ENCODE assay signal across 1 cellular context in genomic region chr1:201495447-201496295, GRCh38.
TF ChIP-seq lines count a peak whose summit lies in the region.

No MANE protein-coding gene starts in this region.

TF ChIP-seq in HepG2, 621 proteins besides CTCF, POLR2A, EP300 and RAD21 (continued from another document and continues in another):
- TF ChIP-seq RFXANK (CRISPR knock-in tag; IDR thresholded peaks at IDR 0.05) = no peak
- TF ChIP-seq KDM4B (CRISPR knock-in tag; IDR thresholded peaks at IDR 0.05) = no peak
- TF ChIP-seq KAT8 (CRISPR knock-in tag; IDR thresholded peaks at IDR 0.05) = 0 out of 2 replicates have a peak, but pooled peaks have one; percentile 30
- peak; percentile 73 for TF ChIP-seq FOXK2 (IDR thresholded peaks at IDR 0.05)
- TF ChIP-seq MIXL1 (CRISPR knock-in tag; IDR thresholded peaks at IDR 0.05) = peak; percentile 65; the same call in 1 of the 2 replicates
- TF ChIP-seq SIX4 (CRISPR knock-in tag; IDR thresholded peaks at IDR 0.05) = no peak
- no peak for TF ChIP-seq NR2F1 (CRISPR knock-in tag; IDR thresholded peaks at IDR 0.05)
- peak; percentile 88 for TF ChIP-seq PAXIP1 (CRISPR knock-in tag; conservative IDR thresholded peaks at IDR 0.05)
- no peak for TF ChIP-seq KLF6 (CRISPR knock-in tag; IDR thresholded peaks at IDR 0.05)
- no peak for TF ChIP-seq FOXA1 (IDR thresholded peaks at IDR 0.05)
- TF ChIP-seq FOXA1 (CRISPR knock-in tag; IDR thresholded peaks at IDR 0.05) = peak; percentile 84
- TF ChIP-seq NCOA1 (CRISPR knock-in tag; IDR thresholded peaks at IDR 0.05) = no peak
- TF ChIP-seq ZNF609 (CRISPR knock-in tag; IDR thresholded peaks at IDR 0.05; ENCODE audit: borderline replicate concordance) = no peak
- TF ChIP-seq SPEN (CRISPR knock-in tag; IDR thresholded peaks at IDR 0.05; ENCODE audit: low read depth) = 0 out of 2 replicates have a peak, but pooled peaks have one; percentile 22
- no peak for TF ChIP-seq ZNF496 (CRISPR knock-in tag; IDR thresholded peaks at IDR 0.05; ENCODE audit: insufficient replicate concordance)
- TF ChIP-seq TGIF2 (CRISPR knock-in tag; IDR thresholded peaks at IDR 0.05) = peak; percentile 52; the same call in 1 of the 2 replicates
- no peak; the same call in 1 of the 2 replicates for TF ChIP-seq ETV5 (CRISPR knock-in tag; IDR thresholded peaks at IDR 0.05; ENCODE audit: borderline replicate concordance)
- peak in 1 of 2 experiments; percentile 14; a peak in 1 of 4 replicates for TF ChIP-seq REST (IDR thresholded peaks at IDR 0.05; ENCODE audit: borderline replicate concordance in 1 of 2, low read depth in 1 of 2, low read length in 2 of 2)
- peak; percentile 64; the same call in 1 of the 2 replicates for TF ChIP-seq ZFP91 (CRISPR knock-in tag; IDR thresholded peaks at IDR 0.05; ENCODE audit: borderline replicate concordance)
- TF ChIP-seq HINFP (CRISPR knock-in tag; IDR thresholded peaks at IDR 0.05; ENCODE audit: low read depth) = no peak
- TF ChIP-seq TOPORS (CRISPR knock-in tag; IDR thresholded peaks at IDR 0.05) = 0 out of 2 replicates have a peak, but pooled peaks have one; percentile 38
- peak; percentile 13; the same call in 1 of the 2 replicates for TF ChIP-seq SOX5 (CRISPR knock-in tag; IDR thresholded peaks at IDR 0.05; ENCODE audit: borderline replicate concordance)
- no peak for TF ChIP-seq ZNF510 (CRISPR knock-in tag; IDR thresholded peaks at IDR 0.05; ENCODE audit: low read depth)
- TF ChIP-seq CREB3 (CRISPR knock-in tag; IDR thresholded peaks at IDR 0.05) = no peak
- peak; percentile 65; the same call in 1 of the 2 replicates for TF ChIP-seq TARDBP (CRISPR knock-in tag; IDR thresholded peaks at IDR 0.05)
- peak; percentile 46; the same call in 1 of the 2 replicates for TF ChIP-seq RXRA (CRISPR knock-in tag; IDR thresholded peaks at IDR 0.05)
- TF ChIP-seq HNF4G (IDR thresholded peaks at IDR 0.05; ENCODE audit: borderline replicate concordance, low read depth, low read length) = peak; percentile 75
- no peak; the same call in 1 of the 2 replicates for TF ChIP-seq HNF4G (CRISPR knock-in tag; IDR thresholded peaks at IDR 0.05; ENCODE audit: borderline replicate concordance, low read depth)
- TF ChIP-seq SALL2 (CRISPR knock-in tag; IDR thresholded peaks at IDR 0.05) = no peak
- no peak for TF ChIP-seq MYNN (CRISPR knock-in tag; IDR thresholded peaks at IDR 0.05; ENCODE audit: low read depth)
- peak; percentile 88 for TF ChIP-seq HNF4A (CRISPR knock-in tag; IDR thresholded peaks at IDR 0.05)
- TF ChIP-seq NONO (IDR thresholded peaks at IDR 0.05) = no peak
- TF ChIP-seq NONO (CRISPR knock-in tag; conservative IDR thresholded peaks at IDR 0.05) = 0 out of 2 replicates have a peak, but pooled peaks have one; percentile 20
- peak; percentile 57 for TF ChIP-seq KDM6A (CRISPR knock-in tag; IDR thresholded peaks at IDR 0.05; ENCODE audit: low read depth)
- peak; percentile 46; the same call in 1 of the 2 replicates for TF ChIP-seq ARID5B (CRISPR knock-in tag; IDR thresholded peaks at IDR 0.05)
- TF ChIP-seq UBTF (CRISPR knock-in tag; IDR thresholded peaks at IDR 0.05) = peak; percentile 37; the same call in 1 of the 2 replicates
- TF ChIP-seq ZFP36L2 (CRISPR knock-in tag; IDR thresholded peaks at IDR 0.05) = no peak
